8 cellular contexts compared by ENCODE assay signal in the genomic region with DNA sequence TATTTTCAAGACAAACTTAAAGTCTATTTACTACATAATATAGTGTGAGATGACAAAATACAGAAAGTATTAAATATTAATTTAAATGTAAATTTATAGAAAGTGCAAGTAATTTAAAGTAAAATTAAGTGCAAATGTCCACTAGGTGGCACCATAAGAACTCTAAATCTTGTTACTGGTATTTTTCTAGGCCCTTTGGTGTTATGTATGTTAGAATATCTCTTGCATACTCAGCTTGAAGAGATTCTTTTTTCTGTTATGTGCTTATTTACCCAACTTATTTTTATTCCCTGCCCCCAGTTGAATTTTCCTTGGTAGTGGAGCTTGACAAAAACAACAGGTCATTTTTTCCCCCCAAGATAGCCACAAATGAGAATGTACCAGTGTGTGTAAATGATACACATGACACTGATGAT.
DNase-seq lines count a peak whose midpoint lies in the region; ATAC-seq, FAIRE-seq and TF ChIP-seq lines count a peak whose summit lies in the region.

No MANE protein-coding gene starts in this region.

- DNase-seq in CD4-positive, CD25-positive, alpha-beta regulatory T cell, result peak in 2 of 3 donors; percentile 22 to 71
- DNase-seq in IMR-90 (peak; percentile 71), endothelial cell of umbilical vein (ENCODE audit: low read depth, low spot score) (peak; percentile 66), prostate gland (ENCODE audit: low spot score) (no peak), cortex of kidney (lab: John Stamatoyannopoulos, UW) (no peak), iPS-NIHi7 (ENCODE audit: extremely low spot score) (no peak)

- H3K9ac ChIP-seq in IMR-90 (ENCODE audit: low read depth, low read length), result no peak overlapping the region
- H3K9ac ChIP-seq in OCI-LY3 (ENCODE audit: low read length), result no peak overlapping the region
- no peak overlapping the region for H3K9ac ChIP-seq in endothelial cell of umbilical vein (replicated peaks; ENCODE audit: extremely low read depth, insufficient read depth, low read length)

- H3K36me3 ChIP-seq in CD4-positive, CD25-positive, alpha-beta regulatory T cell (ENCODE audit: control insufficient read depth, insufficient read depth, low read length), result peaks cover 4% of the 10 kb centered on the region
- peaks cover 1% of the 10 kb centered on the region; the same call in 1 of the 2 replicates for H3K36me3 ChIP-seq in IMR-90 (ENCODE audit: control insufficient read depth, insufficient read depth, low read length)
- peaks cover under 1% of the 10 kb centered on the region for H3K36me3 ChIP-seq in OCI-LY3 (replicated peaks; ENCODE audit: low read depth, low read length)
- H3K36me3 ChIP-seq in endothelial cell of umbilical vein (ENCODE audit: control insufficient read depth in 2 of 2, extremely low read depth in 1 of 2, insufficient read depth in 2 of 2, low read length in 2 of 2), result no peaks in the 10 kb centered on the region
- no peaks in the 10 kb centered on the region for H3K36me3 ChIP-seq in prostate gland

- peaks cover 3% of the 10 kb centered on the region for H3K36me3 Mint-ChIP-seq in CD4-positive, CD25-positive, alpha-beta regulatory T cell

- H3K4me3 ChIP-seq in CD4-positive, CD25-positive, alpha-beta regulatory T cell (ENCODE audit: low read depth, low read length), result no peak overlapping the region
- H3K4me3 ChIP-seq in IMR-90 (ENCODE audit: insufficient read depth, low read depth, low read length) (no peak overlapping the region), OCI-LY3 (ENCODE audit: low read length) (no peak overlapping the region), endothelial cell of umbilical vein (replicated peaks in 1 of 3; ENCODE audit: insufficient read depth in 1 of 3, low read depth in 1 of 3, low read length in 3 of 3) (no peak overlapping the region), prostate gland (no peak overlapping the region)

- no peak overlapping the region for H2AK5ac ChIP-seq in IMR-90 (ENCODE audit: low read depth, low read length)

- POLR2A ChIA-PET in IMR-90 (lab: Charles Lee; ENCODE audit: unreplicated experiment), result no interaction called here
- POLR2A ChIA-PET in endothelial cell of umbilical vein (lab: Charles Lee), result no interaction called here

- peaks cover 3% of the 10 kb centered on the region; the same call in 1 of the 2 replicates for H3K79me2 ChIP-seq in OCI-LY3 (ENCODE audit: low read length)
- H3K79me2 ChIP-seq in endothelial cell of umbilical vein (ENCODE audit: control insufficient read depth, insufficient read depth, low read length), result no peaks in the 10 kb centered on the region

- H3K9me1 ChIP-seq in IMR-90 (ENCODE audit: insufficient read depth, low read length), result no peaks in the 10 kb centered on the region
- no peaks in the 10 kb centered on the region for H3K9me1 ChIP-seq in endothelial cell of umbilical vein (replicated peaks; ENCODE audit: control insufficient read depth, extremely low read depth, insufficient read depth, low read length)

- peaks cover 24 to 25% of the 10 kb centered on the region in 2 experiments for H3K79me1 ChIP-seq in IMR-90 (ENCODE audit: low read depth in 1 of 2, low read length in 2 of 2)

- H3K56ac ChIP-seq in IMR-90 (ENCODE audit: extremely low read depth, insufficient read depth, low read length), result no peak overlapping the region

- H3K4me2 ChIP-seq in IMR-90 (ENCODE audit: low read depth, low read length) (no peak overlapping the region), OCI-LY3 (ENCODE audit: low read length) (no peak overlapping the region), endothelial cell of umbilical vein (ENCODE audit: insufficient read depth, low read length) (no peak overlapping the region)

- in situ Hi-C loops in IMR-90 (cut with MboI; ENCODE audit: low sequenced_read_pairs), result loop anchor here (10.0 kb wide), 1 partner anchor 1002 kb away; no protein-coding TSS in a partner anchor

- no peak overlapping the region for H3K27ac Mint-ChIP-seq in CD4-positive, CD25-positive, alpha-beta regulatory T cell

- no peak overlapping the region for H2AK9ac ChIP-seq in IMR-90 (replicated peaks; ENCODE audit: low read depth, low read length, poor library complexity)

- CTCF ChIA-PET in IMR-90 (lab: Yijun Ruan, JAX) (interaction anchor here (0.6 to 1.3 kb wide), 5 partner anchors 10 to 1009 kb away, joined by 3 to 4 read pairs (median 3); no protein-coding TSS in a partner anchor), endothelial cell of umbilical vein (lab: Charles Lee) (interaction anchor here (1.0 to 2.7 kb wide), 15 partner anchors 11 to 1209 kb away, joined by 3 to 13 read pairs (median 5); partner anchors contain the start of gene PROX1)

- TF ChIP-seq CTCF in IMR-90 (conservative IDR thresholded peaks at IDR 0.05; ENCODE audit: low read depth, low read length), result peak; percentile 59
- TF ChIP-seq CTCF in OCI-LY3 (IDR thresholded peaks at IDR 0.05; ENCODE audit: low read depth, low read length), result peak; percentile 58
- TF ChIP-seq CTCF in endothelial cell of umbilical vein (IDR thresholded peaks at IDR 0.05; ENCODE audit: extremely low read depth in 1 of 2, insufficient read depth in 1 of 2, low read depth in 1 of 2, low read length in 2 of 2), result peak; percentile 18 to 21
- TF ChIP-seq CTCF in prostate gland (IDR thresholded peaks at IDR 0.05), result peak in 3 of 4 experiments; percentile 51 to 60 (median 58)

- no peak overlapping the region for H2BK120ac ChIP-seq in IMR-90 (ENCODE audit: low read depth, low read length)

- no peak overlapping the region for H3K23ac ChIP-seq in IMR-90 (ENCODE audit: low read depth, low read length)

- H3K4ac ChIP-seq in IMR-90 (ENCODE audit: low read depth, low read length), result no peak overlapping the region

- peak; percentile 33 for FAIRE-seq in endothelial cell of umbilical vein (lab: Jason Lieb, UNC)

- intact Hi-C loops in IMR-90 (cut with micrococcal nuclease) (loop anchor here (2.0 to 10.0 kb wide), 4 partner anchors 122 to 1205 kb away; no protein-coding TSS in a partner anchor), endothelial cell of umbilical vein (cut with micrococcal nuclease) (loop anchor here (1.0 to 5.0 kb wide), 9 partner anchors 122 to 1210 kb away; partner anchors contain the start of gene PROX1), prostate gland (cut with DNase I) (no loop called here)

- H3K27me3 ChIP-seq in CD4-positive, CD25-positive, alpha-beta regulatory T cell (ENCODE audit: control insufficient read depth, insufficient read depth, low read length), result no peaks in the 10 kb centered on the region
- H3K27me3 ChIP-seq in IMR-90 (ENCODE audit: control insufficient read depth, insufficient read depth, low read length), result no peaks in the 10 kb centered on the region
- H3K27me3 ChIP-seq in OCI-LY3 (ENCODE audit: low read depth, low read length), result no peaks in the 10 kb centered on the region
- no peaks in the 10 kb centered on the region for H3K27me3 ChIP-seq in endothelial cell of umbilical vein (ENCODE audit: control insufficient read depth in 2 of 2, insufficient read depth in 2 of 2, low read length in 2 of 2)
- no peaks in the 10 kb centered on the region for H3K27me3 ChIP-seq in prostate gland (replicated peaks; ENCODE audit: insufficient read depth)

- H2BK5ac ChIP-seq in IMR-90 (ENCODE audit: low read depth, low read length, poor library complexity, severe bottlenecking), result no peak overlapping the region

- no peaks in the 10 kb centered on the region; the same call in 1 of the 2 replicates for H4K20me1 ChIP-seq in IMR-90 (ENCODE audit: insufficient read depth, low read length)
- no peaks in the 10 kb centered on the region for H4K20me1 ChIP-seq in OCI-LY3 (ENCODE audit: insufficient read depth, low read length)
- no peaks in the 10 kb centered on the region for H4K20me1 ChIP-seq in endothelial cell of umbilical vein (replicated peaks; ENCODE audit: control insufficient read depth, extremely low read depth, insufficient read depth, low read length)

- TF ChIP-seq POLR2A in IMR-90 (IDR thresholded peaks at IDR 0.05; ENCODE audit: low read depth, low read length), result no peak
- no peak for TF ChIP-seq POLR2A in endothelial cell of umbilical vein (IDR thresholded peaks at IDR 0.05; ENCODE audit: low read depth, low read length)
- TF ChIP-seq POLR2A in prostate gland (IDR thresholded peaks at IDR 0.05), result no peak

- no peak overlapping the region for H2AFZ ChIP-seq in IMR-90 (replicated peaks; ENCODE audit: low read length, poor library complexity)
- no peak overlapping the region for H2AFZ ChIP-seq in OCI-LY3 (ENCODE audit: low read depth, low read length)
- no peak overlapping the region for H2AFZ ChIP-seq in endothelial cell of umbilical vein (ENCODE audit: low read depth, low read length)

- no peaks in the 10 kb centered on the region for H3K9me3 Mint-ChIP-seq in CD4-positive, CD25-positive, alpha-beta regulatory T cell

- H3K4me3 Mint-ChIP-seq in CD4-positive, CD25-positive, alpha-beta regulatory T cell, result no peak overlapping the region

- H3K4me1 Mint-ChIP-seq in CD4-positive, CD25-positive, alpha-beta regulatory T cell, result peaks cover 1 to 10% (median 6%) of the 10 kb centered on the region in 4 donors

- no peak for ATAC-seq in CD4-positive, CD25-positive, alpha-beta regulatory T cell (ENCODE audit: low read depth in 2 of 2)
- peak; percentile 55 for ATAC-seq in IMR-90 (ENCODE audit: low read depth)
- ATAC-seq in GM18858 (IDR thresholded peaks at IDR 0.05; ENCODE audit: unreplicated experiment), result no peak

- no peaks in the 10 kb centered on the region for H3K4me1 ChIP-seq in CD4-positive, CD25-positive, alpha-beta regulatory T cell (ENCODE audit: control insufficient read depth, insufficient read depth, low read length, poor library complexity, severe bottlenecking)
- H3K4me1 ChIP-seq in IMR-90 (ENCODE audit: control insufficient read depth, insufficient read depth, low read length), result peaks cover 10% of the 10 kb centered on the region
- peaks cover 37% of the 10 kb centered on the region for H3K4me1 ChIP-seq in OCI-LY3 (ENCODE audit: low read length)
- H3K4me1 ChIP-seq in endothelial cell of umbilical vein (ENCODE audit: control insufficient read depth, extremely low read depth, insufficient read depth, low read length), result peaks cover 39% of the 10 kb centered on the region
- no peaks in the 10 kb centered on the region for H3K4me1 ChIP-seq in prostate gland (replicated peaks)

- dilution Hi-C loops in IMR-90 (cut with HindIII; ENCODE audit: low sequenced_read_pairs, unreplicated experiment) (no loop called here), endothelial cell of umbilical vein (cut with MboI; ENCODE audit: extremely low pct_ligation_motif_present, low sequenced_read_pairs) (no loop called here)

- H2BK20ac ChIP-seq in IMR-90 (ENCODE audit: low read depth, low read length), result no peak overlapping the region

- no peak overlapping the region for H3K18ac ChIP-seq in IMR-90 (ENCODE audit: low read depth, low read length)

- H3K14ac ChIP-seq in IMR-90 (replicated peaks; ENCODE audit: low read depth, low read length), result no peak overlapping the region

- no peak overlapping the region for H2BK15ac ChIP-seq in IMR-90 (ENCODE audit: low read depth, low read length)

- peak; percentile 57 for TF ChIP-seq RAD21 in IMR-90 (IDR thresholded peaks at IDR 0.05; ENCODE audit: low read length)

- no peak overlapping the region for H3K27ac ChIP-seq in CD4-positive, CD25-positive, alpha-beta regulatory T cell (ENCODE audit: insufficient read depth, low read length, poor library complexity, severe bottlenecking)
- H3K27ac ChIP-seq in IMR-90 (ENCODE audit: insufficient read depth, low read length), result no peak overlapping the region
- no peak overlapping the region for H3K27ac ChIP-seq in OCI-LY3 (ENCODE audit: low read length)
- H3K27ac ChIP-seq in endothelial cell of umbilical vein (ENCODE audit: insufficient read depth, low read depth, low read length), result no peak overlapping the region
- H3K27ac ChIP-seq in prostate gland, result no peak overlapping the region

- H4K5ac ChIP-seq in IMR-90 (ENCODE audit: low read depth, low read length), result no peak overlapping the region

- H3K27me3 Mint-ChIP-seq in CD4-positive, CD25-positive, alpha-beta regulatory T cell, result no peaks in the 10 kb centered on the region

- H4K8ac ChIP-seq in IMR-90 (ENCODE audit: low read depth in 2 of 2, low read length in 2 of 2), result no peak overlapping the region

- H4K91ac ChIP-seq in IMR-90 (ENCODE audit: insufficient read depth, low read depth, low read length), result no peak overlapping the region

- H3K9me3 ChIP-seq in CD4-positive, CD25-positive, alpha-beta regulatory T cell (ENCODE audit: control insufficient read depth in 2 of 2, low read length in 2 of 2), result no peaks in the 10 kb centered on the region
- H3K9me3 ChIP-seq in IMR-90 (ENCODE audit: control insufficient read depth, insufficient read depth, low read length) (no peaks in the 10 kb centered on the region), OCI-LY3 (ENCODE audit: insufficient read depth, low read length) (no peaks in the 10 kb centered on the region), endothelial cell of umbilical vein (replicated peaks; ENCODE audit: control insufficient read depth, insufficient read depth, low read length) (no peaks in the 10 kb centered on the region), prostate gland (no peaks in the 10 kb centered on the region)

- BruUV-seq in IMR-90 (replicated peaks; lab: Mats Ljungman, UMichigan), result no TSS peak
- BruUV-seq in endothelial cell of umbilical vein (replicated peaks; lab: Mats Ljungman, UMichigan), result no TSS peak

Comparison
In these comparisons a context has a peak if more than half of its experiments do, and no peak if none do; other contexts are left out.
1. DNase-seq: peak in CD4-positive, CD25-positive, alpha-beta regulatory T cell (2 of 3), IMR-90 (single experiment) and endothelial cell of umbilical vein (single experiment); none in prostate gland (single experiment), cortex of kidney (single experiment) and iPS-NIHi7 (single experiment).
2. Peak in every context shown above with its lines, with median percentiles within 50 percentile points of each other: CTCF ChIP-seq.